ENCODE assay signal across 8 cellular contexts in the genomic region with DNA sequence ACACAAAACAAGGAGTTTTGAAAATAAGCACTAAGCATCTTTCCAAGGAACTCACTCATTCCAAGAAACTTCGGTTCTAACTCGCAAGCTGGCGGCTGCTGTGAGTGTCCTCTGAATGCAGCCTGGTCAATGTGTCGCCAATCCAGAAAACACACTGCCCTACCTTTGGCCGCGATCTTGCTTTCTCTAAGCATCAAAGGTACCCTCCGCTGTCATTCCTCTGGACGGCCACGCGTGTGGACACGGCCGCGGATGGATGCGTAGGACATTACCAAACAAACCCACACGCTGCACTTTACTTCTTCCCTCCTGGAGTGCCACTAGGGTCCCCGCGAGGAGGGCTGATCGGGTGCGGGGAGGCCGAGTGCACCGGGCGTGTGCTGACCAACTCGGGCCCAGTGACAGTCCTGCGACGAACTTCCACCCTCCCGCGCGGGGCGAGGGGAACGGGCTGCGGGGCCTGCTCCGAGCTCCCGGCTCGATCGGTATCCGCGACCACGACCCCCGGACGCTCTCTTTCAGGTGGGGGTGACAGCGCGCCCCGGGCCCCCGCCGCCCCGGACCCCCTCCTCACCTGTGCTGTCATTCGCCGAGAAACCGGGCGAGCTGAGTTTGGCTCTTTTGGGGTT. TPM values are rescaled to one million over a fixed set of nuclear protein-coding genes. Genes with fewer than 3 reads are reported as not detected.
DNase-seq lines count a peak whose midpoint lies in the region; FAIRE-seq and TF ChIP-seq lines count a peak whose summit lies in the region.

No MANE protein-coding gene starts in this region.

- no peak for TF ChIP-seq CTCF in H1 (IDR thresholded peaks at IDR 0.05; ENCODE audit: control extremely low read depth in 1 of 3, insufficient read depth in 1 of 3, low read depth in 1 of 3, low read length in 3 of 3)

- no peak overlapping the region for H2BK20ac ChIP-seq in H1 (ENCODE audit: low read length)

- H3K4ac ChIP-seq in H1 (replicated peaks; ENCODE audit: insufficient read length, low read depth, low read length): no peak overlapping the region

- H3K27me3 ChIP-seq in HAP-1 (ENCODE audit: low read depth) (no peaks in the 10 kb centered on the region), H1 (replicated peaks in 1 of 4; ENCODE audit: control insufficient read depth in 3 of 4, extremely low read depth in 1 of 4, insufficient read depth in 3 of 4, low read length in 3 of 4) (no peaks in the 10 kb centered on the region; a peak in 1 of 7 replicates), mucosa of rectum (ENCODE audit: control insufficient read depth in 2 of 2, insufficient read depth in 2 of 2, low read length in 2 of 2) (no peaks in the 10 kb centered on the region)

- peaks cover 33 to 51% of the 10 kb centered on the region in 2 experiments for H3K79me2 ChIP-seq in H1 (ENCODE audit: control insufficient read depth in 1 of 2, insufficient read depth in 2 of 2, low read length in 2 of 2)

- TF ChIP-seq POLR2A in H1 (IDR thresholded peaks at IDR 0.05; ENCODE audit: control extremely low read depth in 1 of 2, low read depth in 2 of 2, low read length in 2 of 2): no peak
- no peak for TF ChIP-seq POLR2A in H54 (IDR thresholded peaks at IDR 0.05; ENCODE audit: low read depth, low read length)

- FAIRE-seq in H1 (lab: Jason Lieb, UNC) (no peak), H54 (lab: Jason Lieb, UNC) (no peak)

- peaks cover 40 to 44% of the 10 kb centered on the region in 2 experiments for H4K20me1 ChIP-seq in H1 (replicated peaks in 1 of 2; ENCODE audit: control insufficient read depth in 1 of 2, insufficient read depth in 2 of 2, low read length in 2 of 2)

- peak overlapping the region; percentile 94 to 99 for H3K4me2 ChIP-seq in H1 (ENCODE audit: insufficient read depth in 1 of 2, low read depth in 2 of 2, low read length in 2 of 2)

- H3K9me3 ChIP-seq in HAP-1 (no peaks in the 10 kb centered on the region), H1 (ENCODE audit: insufficient read depth in 2 of 2, low read depth in 1 of 2, low read length in 1 of 2) (no peaks in the 10 kb centered on the region), mucosa of rectum (ENCODE audit: control insufficient read depth in 2 of 2, low read length in 2 of 2) (no peaks in the 10 kb centered on the region)

- peak overlapping the region; percentile 87 for H3K4me3 Mint-ChIP-seq in T-helper 1 cell treated with Interleukin-12 subunit alpha and Interleukin-12 subunit beta and Interleukin-4 antibody, amounts not matched to agents 30 μg/mL and 1 μg/mL, for 36 hours

- no peak overlapping the region; the same call in 1 of the 2 replicates for H3K18ac ChIP-seq in H1 (ENCODE audit: extremely low read depth, low read length)

- in situ Hi-C loops in HAP-1 (cut with MboI; ENCODE audit: low sequenced_read_pairs): no loop called here

- no peak overlapping the region for H2AFZ ChIP-seq in H1 (ENCODE audit: low read length)

- peak overlapping the region; percentile 60 to 95 (median 76) for H3K9ac ChIP-seq in H1 (replicated peaks in 1 of 4; ENCODE audit: extremely low read depth in 1 of 4, low read depth in 3 of 4, low read length in 3 of 4)
- peak overlapping the region; percentile 52 to 71 for H3K9ac ChIP-seq in mucosa of rectum (ENCODE audit: low read depth in 1 of 2, low read length in 2 of 2)

- no peak for TF ChIP-seq RAD21 in H1 (IDR thresholded peaks at IDR 0.05 in 1 of 2, conservative IDR thresholded peaks at IDR 0.05 in 1 of 2; ENCODE audit: low read depth in 2 of 2, low read length in 2 of 2)

- 5% methylated on average over 39 of the region's 50 CpGs; no CpG with 5 or more reads in 1 of the 2 experiments for WGBS in H1 (ENCODE audit: extremely low coverage in 1 of 2, insufficient coverage in 1 of 2, insufficient read length in 1 of 2, insufficient replicate concordance in 2 of 2, low coverage in 1 of 2, low lambda C conversion rate in 2 of 2, missing lambda C conversion rate in 1 of 2), 2 experiments

- no peak overlapping the region for H3K23ac ChIP-seq in H1 (ENCODE audit: insufficient read length)

- no peak overlapping the region for H2BK5ac ChIP-seq in H1 (ENCODE audit: low read depth, low read length)

- H4K8ac ChIP-seq in H1 (ENCODE audit: extremely low read depth, insufficient read depth, low read length): no peak overlapping the region; the same call in 1 of the 2 replicates

- H3K9me3 Mint-ChIP-seq in T-helper 1 cell treated with Interleukin-12 subunit alpha and Interleukin-12 subunit beta and Interleukin-4 antibody, amounts not matched to agents 30 μg/mL and 1 μg/mL, for 36 hours: no peaks in the 10 kb centered on the region

- CTCF ChIA-PET in H1 (lab: Charles Lee; ENCODE audit: partially characterized antibody): interaction anchor here (1.0 kb wide), 1 partner anchor 56 kb away, joined by 3 read pairs; no protein-coding TSS in a partner anchor

- peak overlapping the region; percentile 82 for H3K27ac Mint-ChIP-seq in T-helper 1 cell treated with Interleukin-12 subunit alpha and Interleukin-12 subunit beta and Interleukin-4 antibody, amounts not matched to agents 30 μg/mL and 1 μg/mL, for 36 hours

- H2BK120ac ChIP-seq in H1 (replicated peaks; ENCODE audit: low read depth, low read length): no peak overlapping the region

- no peak overlapping the region for H3K27ac ChIP-seq in H1 (ENCODE audit: low read depth, low read length)
- H3K27ac ChIP-seq in mucosa of rectum (ENCODE audit: low read depth in 2 of 2, low read length in 2 of 2): no peak overlapping the region

- H3K36me3 ChIP-seq in HAP-1 (replicated peaks) (no peaks in the 10 kb centered on the region; the same call in 1 of the 2 replicates), H1 (ENCODE audit: control insufficient read depth in 2 of 4, insufficient read depth in 4 of 4, low read length in 3 of 4) (peaks cover 0 to 4% (median 0%) of the 10 kb centered on the region in 4 experiments; a peak in 1 of 8 replicates), mucosa of rectum (ENCODE audit: control insufficient read depth in 2 of 2, insufficient read depth in 2 of 2, low read length in 2 of 2) (no peaks in the 10 kb centered on the region)

- H2BK12ac ChIP-seq in H1 (ENCODE audit: low read depth, low read length): 0 out of 2 replicates have a peak overlapping the region, but pooled peaks have one; percentile 27

- H4K91ac ChIP-seq in H1 (replicated peaks; ENCODE audit: insufficient read length, low read length): no peak overlapping the region

- H2AK5ac ChIP-seq in H1 (ENCODE audit: low read depth, low read length): no peak overlapping the region

- H3K4me3 ChIP-seq in HAP-1 (peak overlapping the region; percentile 60), H1 (ENCODE audit: extremely low read depth in 1 of 4, insufficient read depth in 2 of 4, low read depth in 3 of 4, low read length in 4 of 4) (peak overlapping the region; percentile 78 to 87 (median 82)), mucosa of rectum (ENCODE audit: low read length in 2 of 2) (peak overlapping the region; percentile 81 to 85)

- DNase-seq in COLO668 (lab: John Stamatoyannopoulos, UW; ENCODE audit: unreplicated experiment) (peak; percentile 40), HAP-1 (ENCODE audit: low spot score in 2 of 2) (peak in 1 of 2 experiments; percentile 45), H1 (ENCODE audit: low read depth in 1 of 2, low spot score in 2 of 2) (no peak), ureter (ENCODE audit: low spot score) (peak; percentile 63), SKM-1 (lab: John Stamatoyannopoulos, UW; ENCODE audit: unreplicated experiment) (no peak), H54 (ENCODE audit: insufficient read length, low spot score) (no peak)

- no peak overlapping the region for H4K5ac ChIP-seq in H1 (ENCODE audit: insufficient read length, low read depth, low read length)

- POLR2A ChIA-PET in H1 (lab: Charles Lee; ENCODE audit: partially characterized antibody): interaction anchor here (0.8 to 2.2 kb wide), 9 partner anchors 8 to 374 kb away, joined by 3 to 6 read pairs (median 5); a partner anchor contains a TSS

- H3K4me1 ChIP-seq in HAP-1: peaks cover 36% of the 10 kb centered on the region
- H3K4me1 ChIP-seq in H1 (replicated peaks in 1 of 4; ENCODE audit: control insufficient read depth in 3 of 4, insufficient read depth in 4 of 4, low read length in 3 of 4): peaks cover 4 to 13% (median 6%) of the 10 kb centered on the region in 4 experiments
- peaks cover 19 to 31% of the 10 kb centered on the region in 2 donors for H3K4me1 ChIP-seq in mucosa of rectum (ENCODE audit: control insufficient read depth in 2 of 2, insufficient read depth in 2 of 2, low read length in 2 of 2)

- peaks cover 21% of the 10 kb centered on the region for H3K27me3 Mint-ChIP-seq in T-helper 1 cell treated with Interleukin-12 subunit alpha and Interleukin-12 subunit beta and Interleukin-4 antibody, amounts not matched to agents 30 μg/mL and 1 μg/mL, for 36 hours (ENCODE audit: low read depth)

- H3K56ac ChIP-seq in H1 (replicated peaks; ENCODE audit: insufficient read length, low read depth, low read length): no peak overlapping the region

- H2BK15ac ChIP-seq in H1 (ENCODE audit: low read length): no peak overlapping the region

- TF ChIP-seq EP300 in H1 (IDR thresholded peaks at IDR 0.05; ENCODE audit: borderline replicate concordance in 1 of 2, low read depth in 2 of 2, low read length in 2 of 2): no peak

- H3K14ac ChIP-seq in H1 (ENCODE audit: insufficient read length): no peak overlapping the region

- H3K36me3 Mint-ChIP-seq in T-helper 1 cell treated with Interleukin-12 subunit alpha and Interleukin-12 subunit beta and Interleukin-4 antibody, amounts not matched to agents 30 μg/mL and 1 μg/mL, for 36 hours (ENCODE audit: low read depth): peaks cover 20% of the 10 kb centered on the region

- peaks cover 11% of the 10 kb centered on the region for H3K23me2 ChIP-seq in H1 (ENCODE audit: low read depth, low read length)

- peaks cover 42% of the 10 kb centered on the region for H3K4me1 Mint-ChIP-seq in T-helper 1 cell treated with Interleukin-12 subunit alpha and Interleukin-12 subunit beta and Interleukin-4 antibody, amounts not matched to agents 30 μg/mL and 1 μg/mL, for 36 hours (ENCODE audit: low read depth)

- peaks cover 17% of the 10 kb centered on the region for H3K79me1 ChIP-seq in H1 (ENCODE audit: low read depth, low read length)

TF ChIP-seq in H1, 55 proteins besides CTCF, POLR2A, EP300 and RAD21 (continues in another document):
- TF ChIP-seq SAP30 (IDR thresholded peaks at IDR 0.05; ENCODE audit: insufficient read depth, insufficient replicate concordance, low read length): peak; percentile 62
- no peak for TF ChIP-seq TEAD4 (IDR thresholded peaks at IDR 0.05; ENCODE audit: low read depth, low read length)

RNA-seq across cellular contexts. Expression of a gene that starts 1.1 kb away (rescaled TPM):
- total RNA-seq in H1 (2021; fragmentation: NEBNext Ultra II Directional; extraction: Animal tissue kit (Norgen Biotek cat#: 25700)): 60.1 and 66.1 TPM in 2 replicates
- polyA plus RNA-seq in H1 (2011; rRNA removed): 10.0 and 15.9 TPM in 2 replicates
- polyA plus RNA-seq in H1 (2011; cell fraction: cytosol; rRNA removed): 7.3 TPM
- polyA plus RNA-seq in H1 (2011; cell fraction: nucleus; rRNA removed): 28.2 TPM
- 25.6 to 34.1 TPM (median 29.2 TPM) in 4 replicates for polyA plus RNA-seq in H1 (2012, experiment 1 of 2)
- 5.6 TPM for polyA plus RNA-seq in H1 (2012, experiment 2 of 2)
- 20.5 TPM for polyA plus RNA-seq in H1 (2013, experiment 1 of 2)
- 18.9 TPM for polyA plus RNA-seq in H1 (2013, experiment 2 of 2)
- polyA minus RNA-seq in H1 (2011; rRNA and poly(A)+ RNA removed): 29.5 and 35.0 TPM in 2 replicates
- 50.9 TPM for polyA minus RNA-seq in H1 (2011; cell fraction: cytosol; rRNA and poly(A)+ RNA removed)
- 57.2 TPM for polyA minus RNA-seq in H1 (2011; cell fraction: nucleus; rRNA and poly(A)+ RNA removed)
- 104 TPM for total RNA-seq in ureter

Comparison
In these comparisons a context has a peak if more than half of its experiments do, and no peak if none do; other contexts are left out.
1. DNase-seq: peak in COLO668 (single experiment) and ureter (single experiment); none in H1 (0 of 2), SKM-1 (single experiment) and H54 (single experiment).
2. Peak in every context shown above with its lines, with median percentiles within 50 percentile points of each other: H3K4me3 ChIP-seq.